8 cellular contexts compared by ENCODE assay signal in the genomic region with DNA sequence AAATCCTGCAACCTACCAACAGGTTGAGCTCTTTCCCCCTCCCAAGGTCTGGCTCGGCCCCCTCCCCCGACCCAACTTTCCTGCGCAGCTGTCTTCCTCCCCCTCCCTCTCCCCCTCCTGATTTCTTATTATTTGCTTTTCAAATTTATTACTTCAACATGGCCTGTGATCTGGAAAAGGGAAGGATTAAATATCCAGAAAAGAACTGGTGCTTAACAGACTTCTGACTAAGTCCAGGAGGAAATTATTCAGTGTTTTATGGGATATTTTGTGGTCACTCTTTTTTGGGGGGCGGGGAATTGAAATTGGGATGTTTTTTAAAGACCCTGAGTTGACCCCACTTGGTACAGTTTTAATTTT. TPM values are rescaled to one million over a fixed set of nuclear protein-coding genes. Genes with fewer than 3 reads are reported as not detected.
A peak's percentile ranks its signal among the peaks of the same experiment; 100 is the strongest.
DNase-seq lines count a peak whose midpoint lies in the region; ATAC-seq and TF ChIP-seq lines count a peak whose summit lies in the region.

No MANE protein-coding gene starts in this region.

- no peaks in the 10 kb centered on the region for H3K36me3 Mint-ChIP-seq in endodermal cell (ENCODE audit: low read depth)

- no peaks in the 10 kb centered on the region for H3K4me1 ChIP-seq in endodermal cell (ENCODE audit: control insufficient read depth, insufficient read depth, low read length)
- H3K4me1 ChIP-seq in neutrophil (ENCODE audit: control insufficient read depth in 1 of 2, insufficient read depth in 1 of 2, low read depth in 1 of 2, low read length in 1 of 2) = peaks cover 54 to 55% of the 10 kb centered on the region in 2 experiments

- 17 to 83% methylated on average over 1 to 4 of the region's 4 CpGs for WGBS in endodermal cell (ENCODE audit: insufficient coverage in 1 of 2, insufficient read length in 1 of 2), 2 experiments

- H3K9me3 Mint-ChIP-seq in endodermal cell = no peaks in the 10 kb centered on the region

- H3K27ac Mint-ChIP-seq in endodermal cell = peak overlapping the region; percentile 10

- H3K27me3 ChIP-seq in endodermal cell (ENCODE audit: control insufficient read depth, insufficient read depth, low read length, poor library complexity, severe bottlenecking) (peaks cover 20% of the 10 kb centered on the region), neutrophil (peaks cover 5% of the 10 kb centered on the region)

- H3K4me3 Mint-ChIP-seq in endodermal cell = peak overlapping the region; percentile 72

- H3K27ac ChIP-seq in endodermal cell (ENCODE audit: low read depth, low read length) = no peak overlapping the region
- H3K27ac ChIP-seq in neutrophil = peak overlapping the region; percentile 77

- no peak overlapping the region for H3K9ac ChIP-seq in endodermal cell (ENCODE audit: extremely low read depth, low read length, poor library complexity, severe bottlenecking)

- H3K4me3 ChIP-seq in endodermal cell (ENCODE audit: low read length) = peak overlapping the region; percentile 91
- H3K4me3 ChIP-seq in neutrophil (ENCODE audit: low read depth in 1 of 2, low read length in 1 of 2) = peak overlapping the region; percentile 84 to 96

- no peak for ATAC-seq in GM21723 (IDR thresholded peaks at IDR 0.05; ENCODE audit: unreplicated experiment)
- no peak for ATAC-seq in GM19351 (IDR thresholded peaks at IDR 0.05; ENCODE audit: unreplicated experiment)

- H3K4me1 Mint-ChIP-seq in endodermal cell = peaks cover 31% of the 10 kb centered on the region

- peak; percentile 51 for DNase-seq in EH (ENCODE audit: low read depth)
- DNase-seq in NCI-H774 (lab: John Stamatoyannopoulos, UW) = peak; percentile 52
- DNase-seq in endodermal cell = no peak
- DNase-seq in ureter (ENCODE audit: low spot score) = no peak
- no peak for DNase-seq in activated CD4-positive, alpha-beta T cell treated with anti-CD3 and anti-CD28 coated beads, Interleukin-2, amount 50 U/mL, for 4 hours

- H3K27me3 Mint-ChIP-seq in endodermal cell (ENCODE audit: insufficient read depth) = peaks cover 23% of the 10 kb centered on the region

- H3K9me3 ChIP-seq in endodermal cell (ENCODE audit: control insufficient read depth, low read length) (no peaks in the 10 kb centered on the region), neutrophil (no peaks in the 10 kb centered on the region)

- no peaks in the 10 kb centered on the region for H3K36me3 ChIP-seq in endodermal cell (ENCODE audit: control insufficient read depth, insufficient read depth, low read length)
- H3K36me3 ChIP-seq in neutrophil = no peaks in the 10 kb centered on the region

- no peak for TF ChIP-seq CTCF in endodermal cell (conservative IDR thresholded peaks at IDR 0.05)
- TF ChIP-seq CTCF in neutrophil (IDR thresholded peaks at IDR 0.05) = no peak

RNA-seq across cellular contexts. Expression of a gene that starts 2.5 kb away (rescaled TPM):
- 1 to 10 TPM; 1.2 to 1.8 TPM for total RNA-seq in endodermal cell
- polyA plus RNA-seq in endodermal cell (2013, experiment 1 of 2) = 5.5 TPM
- polyA plus RNA-seq in endodermal cell (2013, experiment 2 of 2) = 5.5 TPM
- total RNA-seq in ureter = 63.7 TPM

Comparison
In these comparisons a context has a peak if more than half of its experiments do, and no peak if none do; other contexts are left out.
1. DNase-seq: peak in EH (single experiment) and NCI-H774 (single experiment); none in endodermal cell (single experiment), ureter (single experiment) and activated CD4-positive, alpha-beta T cell treated with anti-CD3 and anti-CD28 coated beads, Interleukin-2, amount 50 U/mL, for 4 hours (0 of 2).
2. RNA of a gene that starts 2.5 kb away (total RNA-seq): 63.7 TPM in ureter (single experiment); 1.2 to 1.8 TPM in endodermal cell; every median in the first group is over 10 times any median in the second.